Comparison of ENCODE assay signal across 17 cellular contexts in genomic region chr7:2861509-2861908, GRCh38. TPM values are rescaled to one million over a fixed set of nuclear protein-coding genes. Genes with fewer than 3 reads are reported as not detected.
DNase-seq lines count a peak whose midpoint lies in the region; ATAC-seq, FAIRE-seq and TF ChIP-seq lines count a peak whose summit lies in the region.
"Had no signal": no experiment of that assay in that cellular context is flagged by ENCODE, and none has a peak within 500 bp of the region (broad histone marks: within the 10 kb centered on the region; RNA-seq: fewer than 3 reads in every experiment).

No MANE protein-coding gene starts in this region.

- no peak overlapping the region for H3K4me2 ChIP-seq in HepG2 (ENCODE audit: low read depth, low read length)
- H3K4me2 ChIP-seq in astrocyte (ENCODE audit: low read length), result no peak overlapping the region

- no peak for TF ChIP-seq POLR2A in HepG2 (IDR thresholded peaks at IDR 0.05; ENCODE audit: insufficient read depth in 1 of 2, low read depth in 2 of 2, low read length in 2 of 2)
- TF ChIP-seq POLR2A in right lobe of liver (IDR thresholded peaks at IDR 0.05), result no peak

- peak overlapping the region; percentile 34 for H3K27ac Mint-ChIP-seq in astrocyte (ENCODE audit: unreplicated experiment)
- H3K27ac Mint-ChIP-seq: CD4-positive, alpha-beta T cell had no signal

- H3K4me1 Mint-ChIP-seq in astrocyte (ENCODE audit: low read depth, unreplicated experiment), result peaks cover 16% of the 10 kb centered on the region

- no peak overlapping the region for H3K27ac ChIP-seq in HepG2 (ENCODE audit: extremely low read length, insufficient read depth, low read length)
- H3K27ac ChIP-seq in right lobe of liver, result no peak overlapping the region
- no peak overlapping the region for H3K27ac ChIP-seq in astrocyte (ENCODE audit: low read depth, low read length)
- H3K27ac ChIP-seq in pancreas, result peak overlapping the region in 3 of 4 donors; percentile 56 to 78 (median 71)
- H3K27ac ChIP-seq: GM23248 had no signal

- POLR2A ChIA-PET in HepG2 (lab: Yijun Ruan, JAX), result interaction anchor here (0.5 to 1.7 kb wide), 3 partner anchors 23 to 101 kb away, joined by 3 to 8 read pairs (median 4); no protein-coding TSS in a partner anchor

- intact Hi-C loops in HepG2 (cut with micrococcal nuclease; ENCODE audit: unreplicated experiment), result loop anchor here (5.0 to 10.0 kb wide), 2 partner anchors 59 to 1033 kb away; no protein-coding TSS in a partner anchor
- intact Hi-C loops in right lobe of liver (cut with DNase I), result no loop called here
- intact Hi-C loops in pancreas (cut with DNase I), result no loop called here

- H3K4me3 Mint-ChIP-seq in astrocyte (ENCODE audit: unreplicated experiment), result no peak overlapping the region
- H3K4me3 Mint-ChIP-seq: B cell; CD4-positive, alpha-beta T cell had no signal

- H3K4me1 ChIP-seq in HepG2 (ENCODE audit: insufficient read depth, low read length) (peaks cover 67% of the 10 kb centered on the region), right lobe of liver (no peaks in the 10 kb centered on the region), astrocyte (ENCODE audit: insufficient read depth, low read length) (peaks cover 31% of the 10 kb centered on the region), pancreas (peaks cover 0 to 9% (median 0%) of the 10 kb centered on the region in 3 donors)
- H3K4me1 ChIP-seq: HAP-1 had no signal

- DNase-seq in HepG2 (ENCODE audit: low spot score), result no peak
- DNase-seq in right lobe of liver, result no peak
- DNase-seq in astrocyte (ENCODE audit: low read depth), result no peak
- no peak for DNase-seq in pancreas
- DNase-seq in NCI-H510A (lab: John Stamatoyannopoulos, UW), result no peak
- DNase-seq: 8988T; Caco-2; CD4-positive, alpha-beta T cell; DMS153; DMS79; GF-D8; GM23248 had no signal

- no TSS peak for BruUV-seq in HepG2 (replicated peaks; lab: Mats Ljungman, UMichigan)

- CTCF ChIA-PET in HepG2 (lab: Yijun Ruan, JAX; ENCODE audit: low intra/inter-chr PET ratio, low total read pairs), result no interaction called here

- no peak for TF ChIP-seq RAD21 in HepG2 (CRISPR knock-in tag; IDR thresholded peaks at IDR 0.05)

- in situ Hi-C loops in HepG2 (cut with HindIII; ENCODE audit: extremely low pct_ligation_motif_present, low pct_unique_long_range_greater_than_20kb), result no loop called here

- TF ChIP-seq EP300 in HepG2 (IDR thresholded peaks at IDR 0.05; ENCODE audit: low read depth in 2 of 2, low read length in 2 of 2) (no peak), HepG2 (CRISPR knock-in tag; IDR thresholded peaks at IDR 0.05; ENCODE audit: borderline replicate concordance) (no peak)

- H3K9me3 ChIP-seq in HepG2 (ENCODE audit: low read length) (no peaks in the 10 kb centered on the region), right lobe of liver (no peaks in the 10 kb centered on the region), astrocyte (ENCODE audit: insufficient read depth, low read depth, low read length) (no peaks in the 10 kb centered on the region), pancreas (no peaks in the 10 kb centered on the region)
- H3K9me3 ChIP-seq: Caco-2, HAP-1 had no signal

- H3K4me3 ChIP-seq in HepG2 (replicated peaks in 1 of 3; ENCODE audit: insufficient read depth in 1 of 3, low read depth in 2 of 3, low read length in 3 of 3) (no peak overlapping the region), right lobe of liver (no peak overlapping the region), astrocyte (ENCODE audit: insufficient read depth, low read depth, low read length) (no peak overlapping the region), pancreas (no peak overlapping the region)
- H3K4me3 ChIP-seq: GM12878, GM23248, HAP-1 had no signal

- no peaks in the 10 kb centered on the region for H3K27me3 Mint-ChIP-seq in astrocyte (ENCODE audit: low read depth, unreplicated experiment)
- H3K27me3 Mint-ChIP-seq: B cell; CD4-positive, alpha-beta T cell had no signal

- no peaks in the 10 kb centered on the region for H3K36me3 Mint-ChIP-seq in astrocyte (ENCODE audit: low read depth, unreplicated experiment)

- ATAC-seq in HepG2 (no peak), right lobe of liver (no peak), pancreas (no peak), HG02970 (IDR thresholded peaks at IDR 0.05; ENCODE audit: low FRiP score, unreplicated experiment) (no peak), GM18868 (IDR thresholded peaks at IDR 0.05; ENCODE audit: unreplicated experiment) (no peak)
- ATAC-seq: GM12878 had no signal

- H3K9me3 Mint-ChIP-seq in astrocyte (ENCODE audit: unreplicated experiment), result peaks cover under 1% of the 10 kb centered on the region
- H3K9me3 Mint-ChIP-seq: CD4-positive, alpha-beta T cell had no signal

- H3K27me3 ChIP-seq in HepG2 (ENCODE audit: control insufficient read depth in 1 of 2, insufficient read depth in 2 of 2, low read length in 2 of 2) (no peaks in the 10 kb centered on the region), right lobe of liver (no peaks in the 10 kb centered on the region), astrocyte (ENCODE audit: insufficient read depth, low read length) (no peaks in the 10 kb centered on the region), pancreas (no peaks in the 10 kb centered on the region)

- no peak for FAIRE-seq in HepG2 (lab: Jason Lieb, UNC)
- FAIRE-seq in astrocyte (lab: Jason Lieb, UNC), result no peak
- FAIRE-seq in pancreas (lab: Jason Lieb, UNC), result no peak
- FAIRE-seq: GM12878 had no signal

- H3K36me3 ChIP-seq in HepG2 (replicated peaks in 1 of 2; ENCODE audit: control insufficient read depth in 1 of 2, insufficient read depth in 2 of 2, low read length in 2 of 2) (no peaks in the 10 kb centered on the region), right lobe of liver (no peaks in the 10 kb centered on the region), astrocyte (ENCODE audit: insufficient read depth, low read length) (no peaks in the 10 kb centered on the region), pancreas (no peaks in the 10 kb centered on the region)
- H3K36me3 ChIP-seq: HAP-1 had no signal

- TF ChIP-seq CTCF in HepG2 (CRISPR knock-in tag; IDR thresholded peaks at IDR 0.05) (no peak), right lobe of liver (IDR thresholded peaks at IDR 0.05) (no peak), astrocyte (IDR thresholded peaks at IDR 0.05; ENCODE audit: insufficient read depth, low read depth, low read length) (no peak), pancreas (IDR thresholded peaks at IDR 0.05) (no peak)

- 96% methylated on average over 4 of the region's 4 CpGs for WGBS in HepG2 (ENCODE audit: low lambda C conversion rate)
- 71% methylated on average over 4 of the region's 4 CpGs for WGBS in right lobe of liver (ENCODE audit: insufficient coverage, low coverage, low lambda C conversion rate, missing lambda C conversion rate)
- WGBS in pancreas, 2 donors, result 82 to 83% methylated on average over 4 of the region's 4 CpGs

- no peaks in the 10 kb centered on the region for H4K20me1 ChIP-seq in HepG2 (ENCODE audit: insufficient read depth, low read length)
- H4K20me1 ChIP-seq in astrocyte (ENCODE audit: insufficient read depth, low read length), result no peaks in the 10 kb centered on the region

- H3K9ac ChIP-seq in HepG2 (ENCODE audit: insufficient read depth, low read depth, low read length) (no peak overlapping the region), astrocyte (ENCODE audit: low read length) (no peak overlapping the region)
- H3K9ac ChIP-seq: GM23248 had no signal

- H3K79me2 ChIP-seq in HepG2 (ENCODE audit: insufficient read depth, low read length) (no peaks in the 10 kb centered on the region), astrocyte (ENCODE audit: insufficient read depth, low read length) (no peaks in the 10 kb centered on the region)

- H2AFZ ChIP-seq in HepG2 (ENCODE audit: low read length), result no peak overlapping the region
- no peak overlapping the region for H2AFZ ChIP-seq in astrocyte (ENCODE audit: low read depth, low read length)
- H2AFZ ChIP-seq: GM23248 had no signal

TF ChIP-seq in HepG2, 621 proteins besides CTCF, POLR2A, EP300 and RAD21 (continues in another document):
- TF ChIP-seq ZNF121 (CRISPR knock-in tag; IDR thresholded peaks at IDR 0.05) (peak; percentile 51; the same call in 1 of the 2 replicates), ZNF558 (CRISPR knock-in tag; IDR thresholded peaks at IDR 0.05; ENCODE audit: borderline replicate concordance) (no peak)

RNA-seq across cellular contexts. Expression of gene GNA12, which starts 17.4 kb away (rescaled TPM):
- total RNA-seq in HepG2 (2016; rRNA removed; fragmentation: Illumina TruSeq; extraction: Trizol), result 16.2 and 23.3 TPM in 2 replicates
- total RNA-seq in HepG2 (2016; cell fraction: cytosol; rRNA removed; fragmentation: Illumina TruSeq; extraction: Trizol; ENCODE audit: low read depth), result 7.2 and 7.5 TPM in 2 replicates
- total RNA-seq in HepG2 (2016; cell fraction: insoluble cytoplasmic fraction; rRNA removed; fragmentation: Illumina TruSeq; extraction: Trizol), result 16.1 and 17.2 TPM in 2 replicates
- 26.9 and 27.9 TPM in 2 replicates for total RNA-seq in HepG2 (2016; cell fraction: membrane; rRNA removed; fragmentation: Illumina TruSeq; extraction: Trizol)
- total RNA-seq in HepG2 (2016; cell fraction: nucleus; rRNA removed; fragmentation: Illumina TruSeq; extraction: Trizol), result 14.4 and 16.2 TPM in 2 replicates
- polyA plus RNA-seq in HepG2 (2011; rRNA removed), result 50.9 and 68.0 TPM in 2 replicates
- 45.6 and 47.6 TPM in 2 replicates for polyA plus RNA-seq in HepG2 (2011; cell fraction: cytosol; rRNA removed)
- polyA plus RNA-seq in HepG2 (2011; cell fraction: nucleus; rRNA removed), result 34.2 and 39.3 TPM in 2 replicates
- 39.2 and 40.4 TPM in 2 replicates for polyA plus RNA-seq in HepG2 (2012)
- polyA plus RNA-seq in HepG2 (2016; cell fraction: cytosol; fragmentation: Illumina TruSeq; extraction: Trizol; ENCODE audit: low read depth), result 11.0 and 12.4 TPM in 2 replicates
- polyA plus RNA-seq in HepG2 (2016; cell fraction: insoluble cytoplasmic fraction; fragmentation: Illumina TruSeq; extraction: Trizol; ENCODE audit: low read depth), result 33.6 and 42.6 TPM in 2 replicates
- polyA plus RNA-seq in HepG2 (2016; cell fraction: membrane; fragmentation: Illumina TruSeq; extraction: Trizol; ENCODE audit: low read depth), result 39.2 and 40.8 TPM in 2 replicates
- polyA plus RNA-seq in HepG2 (2016; cell fraction: nucleus; fragmentation: Illumina TruSeq; extraction: Trizol; ENCODE audit: insufficient read depth, low read depth), result 26.9 and 29.3 TPM in 2 replicates
- 54.6 and 166 TPM in 2 replicates for polyA minus RNA-seq in HepG2 (2011; rRNA and poly(A)+ RNA removed; ENCODE audit: low replicate concordance)
- 37.4 and 48.5 TPM in 2 replicates for polyA minus RNA-seq in HepG2 (2011; cell fraction: cytosol; rRNA and poly(A)+ RNA removed)
- polyA minus RNA-seq in HepG2 (2011; cell fraction: nucleus; rRNA and poly(A)+ RNA removed), result 30.9 and 39.8 TPM in 2 replicates
- total RNA-seq in right lobe of liver, result 10 to 100 TPM; 10.3 to 32.1 (median 14.1) TPM
- 67.2 and 72.7 TPM in 2 replicates for total RNA-seq in astrocyte
- total RNA-seq in pancreas, result 10 to 100 TPM; 11.4 to 23.0 (median 18.5) TPM
- 10 to 100 TPM in 1 of 2 donors, 1 to 10 TPM in 1; 7.5 to 12.2 TPM for polyA plus RNA-seq in pancreas

Comparison
In these comparisons a context has a peak if more than half of its experiments do, and no peak if none do; other contexts are left out.
1. H3K27ac ChIP-seq: peak in pancreas (3 of 4); none in HepG2 (single experiment), right lobe of liver (0 of 3) and astrocyte (single experiment).